ENCODE assay signal across 20 cellular contexts in the genomic region with DNA sequence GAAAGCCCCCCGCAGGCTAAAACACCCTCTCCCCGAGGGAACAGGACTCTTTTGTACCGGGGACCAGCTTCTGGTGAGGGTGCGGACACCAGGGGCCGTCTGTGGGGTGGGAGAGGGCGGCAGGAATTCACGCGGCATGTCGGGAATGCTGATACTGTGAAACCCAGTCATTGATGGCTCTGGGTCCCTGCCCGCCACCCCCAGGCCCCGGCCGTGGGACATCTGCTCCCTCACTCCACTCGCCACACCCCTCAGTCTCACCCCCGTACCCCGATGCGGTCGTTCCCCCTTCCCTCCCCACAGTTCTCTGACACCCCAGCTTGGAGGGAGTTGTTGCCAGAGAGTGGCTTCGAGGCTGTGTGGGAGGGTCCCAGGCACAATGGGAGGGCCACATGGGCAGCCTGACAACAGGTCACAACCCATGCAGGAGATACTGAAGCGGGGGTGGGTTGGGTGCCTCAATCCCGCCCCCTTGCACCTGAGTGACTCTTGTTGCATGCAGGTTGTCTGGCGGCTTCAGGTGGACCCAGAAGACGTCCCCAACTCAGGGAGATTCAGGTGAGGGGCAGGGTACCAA. TPM values are rescaled to one million over a fixed set of nuclear protein-coding genes. Genes with fewer than 3 reads are reported as not detected.
A peak's percentile ranks its signal among the peaks of the same experiment; 100 is the strongest.
DNase-seq lines count a peak whose midpoint lies in the region; ATAC-seq and TF ChIP-seq lines count a peak whose summit lies in the region.
"Had no signal": no experiment of that assay in that cellular context is flagged by ENCODE, and none has a peak within 500 bp of the region (broad histone marks: within the 10 kb centered on the region; RNA-seq: fewer than 3 reads in every experiment).

No MANE protein-coding gene starts in this region.

- H3K18ac ChIP-seq in mesendoderm (ENCODE audit: low read length), result no peak overlapping the region

- no peaks in the 10 kb centered on the region for H3K4me1 ChIP-seq in mesendoderm (ENCODE audit: control insufficient read depth, low read depth, low read length)
- H3K4me1 ChIP-seq in ovary (ENCODE audit: insufficient read depth), result no peaks in the 10 kb centered on the region
- H3K4me1 ChIP-seq: SJSA1 had no signal

- H3K27ac Mint-ChIP-seq in activated T-helper 2 cell treated with anti-CD3 and anti-CD28 coated beads, Interferon-gamma antibody, Interleukin-2, Interleukin-4, amounts not matched to agents 10 μg/mL and 5 μg/mL and 100 μg/mL, durations not matched to agents 14 hours and 24 hours and 36 hours, result no peak overlapping the region
- H3K27ac Mint-ChIP-seq: CD4-positive, alpha-beta T cell had no signal

- intact Hi-C loops in ovary (cut with DNase I), result no loop called here
- intact Hi-C loops in activated T-helper 2 cell treated with anti-CD3 and anti-CD28 coated beads, Interferon-gamma antibody, Interleukin-2, Interleukin-4, amounts not matched to agents 10 μg/mL and 5 μg/mL and 100 μg/mL, durations not matched to agents 14 hours and 24 hours and 36 hours (cut with micrococcal nuclease), result no loop called here

- H2AK5ac ChIP-seq in mesendoderm (ENCODE audit: low read length), result no peak overlapping the region

- DNase-seq in H7 (peak; percentile 73), mesendoderm (no peak), ovary (no peak), GM19240 (ENCODE audit: insufficient read length, low spot score) (no peak)
- no peak for DNase-seq in activated T-helper 2 cell treated with anti-CD3 and anti-CD28 coated beads, Interferon-gamma antibody, Interleukin-2, Interleukin-4, amounts not matched to agents 10 μg/mL and 5 μg/mL and 100 μg/mL, durations not matched to agents 14 hours and 24 hours and 36 hours (ENCODE audit: low spot score)
- DNase-seq: CD4-positive, alpha-beta T cell; COR-L47; MV-4-11; NCI-H1105 treated with DMSO at 0.1 percent for 48 hours; NCI-H345; NCI-H774; Peyer's patch; T-helper 1 cell had no signal

- H3K4me3 ChIP-seq in H7 (ENCODE audit: insufficient read depth, low read depth, low read length) (no peak overlapping the region), mesendoderm (ENCODE audit: low read length) (no peak overlapping the region), ovary (no peak overlapping the region)
- H3K4me3 ChIP-seq: Peyer's patch, SJSA1 had no signal

- H3K23ac ChIP-seq in mesendoderm (ENCODE audit: low read length), result no peak overlapping the region

- H3K79me2 ChIP-seq in mesendoderm (ENCODE audit: control insufficient read depth, insufficient read depth, low read length), result no peaks in the 10 kb centered on the region

- no peak overlapping the region for H2BK15ac ChIP-seq in mesendoderm (replicated peaks; ENCODE audit: low read depth)

- no peak overlapping the region for H2BK120ac ChIP-seq in mesendoderm (ENCODE audit: low read depth, low read length)

- no peaks in the 10 kb centered on the region for H3K9me3 ChIP-seq in ovary
- H3K9me3 ChIP-seq: Peyer's patch, SJSA1 had no signal

- H2BK5ac ChIP-seq in mesendoderm (ENCODE audit: low read length), result no peak overlapping the region

- H3K27ac ChIP-seq in angular gyrus (ENCODE audit: low read depth, low read length), result peak overlapping the region; percentile 99
- no peak overlapping the region for H3K27ac ChIP-seq in mesendoderm (ENCODE audit: low read depth, low read length)
- H3K27ac ChIP-seq in ovary, result no peak overlapping the region
- H3K27ac ChIP-seq: Peyer's patch, SJSA1 had no signal

- TF ChIP-seq POLR2A in ovary (IDR thresholded peaks at IDR 0.05), result no peak

- no peak for TF ChIP-seq CTCF in ovary (IDR thresholded peaks at IDR 0.05)

- no peak overlapping the region for H4K8ac ChIP-seq in mesendoderm (ENCODE audit: low read depth, low read length)

- H3K27me3 ChIP-seq in H7 (ENCODE audit: control insufficient read depth, insufficient read depth, low read length), result no peaks in the 10 kb centered on the region
- no peaks in the 10 kb centered on the region for H3K27me3 ChIP-seq in mesendoderm (ENCODE audit: insufficient read depth, low read length, poor library complexity)
- no peaks in the 10 kb centered on the region for H3K27me3 ChIP-seq in ovary
- H3K27me3 ChIP-seq: Peyer's patch had no signal

- no peaks in the 10 kb centered on the region for H3K79me1 ChIP-seq in mesendoderm (ENCODE audit: low read length)

- H3K4me3 Mint-ChIP-seq in activated T-helper 2 cell treated with anti-CD3 and anti-CD28 coated beads, Interferon-gamma antibody, Interleukin-2, Interleukin-4, amounts not matched to agents 10 μg/mL and 5 μg/mL and 100 μg/mL, durations not matched to agents 14 hours and 24 hours and 36 hours (ENCODE audit: low read depth), result no peak overlapping the region
- H3K4me3 Mint-ChIP-seq: CD4-positive, alpha-beta T cell had no signal

- no peak overlapping the region for H4K5ac ChIP-seq in mesendoderm (ENCODE audit: low read length)

- H3K4me2 ChIP-seq in mesendoderm (ENCODE audit: low read length), result no peak overlapping the region

- H3K56ac ChIP-seq in mesendoderm (ENCODE audit: low read length), result peak overlapping the region; percentile 42

- H3K9me3 Mint-ChIP-seq in activated T-helper 2 cell treated with anti-CD3 and anti-CD28 coated beads, Interferon-gamma antibody, Interleukin-2, Interleukin-4, amounts not matched to agents 10 μg/mL and 5 μg/mL and 100 μg/mL, durations not matched to agents 14 hours and 24 hours and 36 hours, result no peaks in the 10 kb centered on the region
- H3K9me3 Mint-ChIP-seq: CD4-positive, alpha-beta T cell had no signal

- peaks cover 2% of the 10 kb centered on the region for H3K27me3 Mint-ChIP-seq in activated T-helper 2 cell treated with anti-CD3 and anti-CD28 coated beads, Interferon-gamma antibody, Interleukin-2, Interleukin-4, amounts not matched to agents 10 μg/mL and 5 μg/mL and 100 μg/mL, durations not matched to agents 14 hours and 24 hours and 36 hours (ENCODE audit: low read depth)
- H3K27me3 Mint-ChIP-seq: CD4-positive, alpha-beta T cell had no signal

- H3K36me3 ChIP-seq in H7 (replicated peaks; ENCODE audit: control insufficient read depth, insufficient read depth, low read length) (no peaks in the 10 kb centered on the region), mesendoderm (ENCODE audit: control insufficient read depth, insufficient read depth, low read length) (no peaks in the 10 kb centered on the region), ovary (no peaks in the 10 kb centered on the region)
- H3K36me3 ChIP-seq: Peyer's patch, SJSA1 had no signal

- ATAC-seq in HG02885 (IDR thresholded peaks at IDR 0.05; ENCODE audit: poor library complexity, unreplicated experiment), result no peak

- no peaks in the 10 kb centered on the region for H3K4me1 Mint-ChIP-seq in activated T-helper 2 cell treated with anti-CD3 and anti-CD28 coated beads, Interferon-gamma antibody, Interleukin-2, Interleukin-4, amounts not matched to agents 10 μg/mL and 5 μg/mL and 100 μg/mL, durations not matched to agents 14 hours and 24 hours and 36 hours (ENCODE audit: low read depth)

- no peak for TF ChIP-seq EP300 in ovary (IDR thresholded peaks at IDR 0.05)

- no peak overlapping the region for H3K4ac ChIP-seq in mesendoderm (ENCODE audit: low read depth, low read length)

- H3K9ac ChIP-seq in mesendoderm (ENCODE audit: low read length), result no peak overlapping the region

- H3K36me3 Mint-ChIP-seq in activated T-helper 2 cell treated with anti-CD3 and anti-CD28 coated beads, Interferon-gamma antibody, Interleukin-2, Interleukin-4, amounts not matched to agents 10 μg/mL and 5 μg/mL and 100 μg/mL, durations not matched to agents 14 hours and 24 hours and 36 hours (ENCODE audit: low read depth), result no peaks in the 10 kb centered on the region

- no CpG with 5 or more reads among the region's 22 CpGs for WGBS in mesendoderm (ENCODE audit: extremely low coverage, insufficient coverage, low lambda C conversion rate)
- 37 to 63% (median 42%) methylated on average over 22 of the region's 22 CpGs for WGBS in ovary, 3 donors

RNA-seq across cellular contexts. Expression of a gene that starts 1.9 kb away (rescaled TPM):
- total RNA-seq in H7 (2014; rRNA removed; shearing (Covaris generic)), result 0.10 TPM in 1 of 2 replicates, not detected in the other
- 0.06 TPM for polyA plus RNA-seq in mesendoderm (2013, experiment 1 of 2)
- not detected for polyA plus RNA-seq in mesendoderm (2013, experiment 2 of 2)
- total RNA-seq in ovary, result 100 to 1,000 TPM in 3 of 7 donors, 10 to 100 TPM in 4; 58.0 to 146 (median 94.2) TPM
- polyA plus RNA-seq in ovary, result 100 to 1,000 TPM in 1 of 2 donors, 1 to 10 TPM in 1; 1.1 to 106 TPM
- total RNA-seq in activated T-helper 2 cell treated with anti-CD3 and anti-CD28 coated beads, Interferon-gamma antibody, Interleukin-2, Interleukin-4, amounts not matched to agents 10 μg/mL and 5 μg/mL and 100 μg/mL, durations not matched to agents 14 hours and 24 hours and 36 hours, result 0.32 and 0.37 TPM in 2 replicates
- total RNA-seq: A673; CD4-positive, alpha-beta T cell; Daoy; H4 had no signal
- polyA plus RNA-seq: BJ had no signal

RNA-seq across cellular contexts. Expression of a gene that starts 11.5 kb away (rescaled TPM):
- not detected in 2 replicates for total RNA-seq in H7 (2014; rRNA removed; shearing (Covaris generic))
- not detected for polyA plus RNA-seq in mesendoderm (2013, experiment 1 of 2)
- polyA plus RNA-seq in mesendoderm (2013, experiment 2 of 2), result 0.07 TPM
- total RNA-seq in ovary, result 1 to 10 TPM in 3 of 7 donors, under 1 TPM in 2, not detected in 2; 0.43 to 4.0 (median 1.3) TPM
- 1 to 10 TPM in 1 of 2 donors, not detected in 1; 1.1 TPM for polyA plus RNA-seq in ovary
- 0.25 and 0.37 TPM in 2 replicates for total RNA-seq in activated T-helper 2 cell treated with anti-CD3 and anti-CD28 coated beads, Interferon-gamma antibody, Interleukin-2, Interleukin-4, amounts not matched to agents 10 μg/mL and 5 μg/mL and 100 μg/mL, durations not matched to agents 14 hours and 24 hours and 36 hours
- total RNA-seq: Daoy, Peyer's patch, SJSA1 had no signal
- polyA plus RNA-seq: BJ had no signal

RNA-seq across cellular contexts. Expression of a gene that starts 25.1 kb away (rescaled TPM):
- total RNA-seq in H7 (2014; rRNA removed; shearing (Covaris generic)), result 79.3 and 91.7 TPM in 2 replicates
- polyA plus RNA-seq in mesendoderm (2013, experiment 1 of 2), result 81.7 TPM
- 79.2 TPM for polyA plus RNA-seq in mesendoderm (2013, experiment 2 of 2)
- 100 to 1,000 TPM; 105 to 218 (median 159) TPM for total RNA-seq in ovary
- polyA plus RNA-seq in ovary, result 100 to 1,000 TPM; 130 to 169 TPM
- 135 and 142 TPM in 2 replicates for total RNA-seq in activated T-helper 2 cell treated with anti-CD3 and anti-CD28 coated beads, Interferon-gamma antibody, Interleukin-2, Interleukin-4, amounts not matched to agents 10 μg/mL and 5 μg/mL and 100 μg/mL, durations not matched to agents 14 hours and 24 hours and 36 hours

RNA-seq across cellular contexts. Expression of a gene that starts 35.2 kb away (rescaled TPM):
- total RNA-seq in H7 (2014; rRNA removed; shearing (Covaris generic)), result 0.44 TPM in 1 of 2 replicates, not detected in the other
- 0.08 TPM for polyA plus RNA-seq in mesendoderm (2013, experiment 1 of 2)
- 0.13 TPM for polyA plus RNA-seq in mesendoderm (2013, experiment 2 of 2)
- 100 to 1,000 TPM in 5 of 7 donors, 10 to 100 TPM in 2; 54.2 to 264 (median 137) TPM for total RNA-seq in ovary
- 10 to 100 TPM; 79.4 to 94.2 TPM for polyA plus RNA-seq in ovary
- 4.0 and 5.5 TPM in 2 replicates for total RNA-seq in activated T-helper 2 cell treated with anti-CD3 and anti-CD28 coated beads, Interferon-gamma antibody, Interleukin-2, Interleukin-4, amounts not matched to agents 10 μg/mL and 5 μg/mL and 100 μg/mL, durations not matched to agents 14 hours and 24 hours and 36 hours
- total RNA-seq: A673, Daoy had no signal
- polyA plus RNA-seq: BJ had no signal

RNA-seq across cellular contexts. Expression of a gene that starts 45.0 kb away (rescaled TPM):
- total RNA-seq in H7 (2014; rRNA removed; shearing (Covaris generic)), result 128 and 134 TPM in 2 replicates
- 93.8 TPM for polyA plus RNA-seq in mesendoderm (2013, experiment 1 of 2)
- polyA plus RNA-seq in mesendoderm (2013, experiment 2 of 2), result 95.6 TPM
- 10 to 100 TPM in 4 of 7 donors, 1 to 10 TPM in 3; 7.2 to 69.8 (median 12.9) TPM for total RNA-seq in ovary
- polyA plus RNA-seq in ovary, result 10 to 100 TPM in 1 of 2 donors, 1 to 10 TPM in 1; 3.3 to 13.4 TPM
- total RNA-seq in activated T-helper 2 cell treated with anti-CD3 and anti-CD28 coated beads, Interferon-gamma antibody, Interleukin-2, Interleukin-4, amounts not matched to agents 10 μg/mL and 5 μg/mL and 100 μg/mL, durations not matched to agents 14 hours and 24 hours and 36 hours, result 0.30 and 1.0 TPM in 2 replicates

Comparison
In these comparisons a context has a peak if more than half of its experiments do, and no peak if none do; other contexts are left out.
1. RNA of a gene that starts 1.9 kb away (total RNA-seq): 58.0 to 146 TPM in ovary; 0.32 to 0.37 TPM in activated T-helper 2 cell treated with anti-CD3 and anti-CD28 coated beads, Interferon-gamma antibody, Interleukin-2, Interleukin-4, amounts not matched to agents 10 μg/mL and 5 μg/mL and 100 μg/mL, durations not matched to agents 14 hours and 24 hours and 36 hours and 0.10 TPM in H7; every median in the first group is over 10 times any median in the second.